8 cellular contexts compared by ENCODE assay signal in the genomic region with DNA sequence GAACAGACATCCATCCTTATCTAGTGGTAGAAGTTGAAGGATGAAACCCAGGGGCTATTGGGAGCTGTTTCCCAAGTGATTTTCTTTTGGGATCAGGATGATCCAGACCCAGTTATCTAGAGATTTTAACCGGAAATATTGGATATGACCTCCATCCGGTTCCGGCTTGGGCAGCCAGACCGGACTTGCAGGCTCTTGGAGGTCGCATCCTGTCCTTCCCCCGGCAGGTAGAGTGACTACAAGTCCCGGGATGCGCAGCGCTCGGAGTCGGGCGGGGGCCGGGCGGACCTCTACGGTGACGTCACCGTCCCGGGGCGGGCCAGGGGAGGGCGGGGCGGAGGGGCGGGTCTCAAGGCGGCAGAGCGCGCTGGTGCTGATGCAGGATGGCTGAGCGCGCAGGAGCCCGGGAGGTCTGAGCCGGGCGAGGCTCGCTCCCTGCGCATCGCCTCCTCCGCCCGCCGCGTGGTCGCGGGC. TPM values are rescaled to one million over a fixed set of nuclear protein-coding genes. Genes with fewer than 3 reads are reported as not detected.
A peak's percentile ranks its signal among the peaks of the same experiment; 100 is the strongest.
DNase-seq lines count a peak whose midpoint lies in the region; ATAC-seq and TF ChIP-seq lines count a peak whose summit lies in the region.

Gene KIF5C (plus strand): TSS at position 360 of the 474 bp plus-strand sequence. CDS start 391 bp downstream, outside the sequence.

- POLR2A ChIA-PET in WTC11 (lab: Charles Lee): interaction anchor here (1.0 kb wide), 1 partner anchor 61 kb away, joined by 4 read pairs; no protein-coding TSS in a partner anchor

- in situ Hi-C loops in mammary epithelial cell (cut with MboI; ENCODE audit: low sequenced_read_pairs in 2 of 2): no loop called here

- WGBS in mammary epithelial cell (ENCODE audit: low coverage, missing lambda C conversion rate): 0% methylated on average over 5 of the region's 39 CpGs

- CTCF ChIA-PET in WTC11 (lab: Charles Lee): no interaction called here
- CTCF ChIA-PET in mammary epithelial cell (lab: Charles Lee; ENCODE audit: low non-redundant PET): no interaction called here

- peak within 1 kb of the TSS; percentile 54 for H3K4me2 ChIP-seq in mammary epithelial cell (ENCODE audit: insufficient read depth, low read depth, low read length)

- H3K27me3 ChIP-seq in mammary epithelial cell (ENCODE audit: insufficient read depth, low read length): peaks cover 24% of the 10 kb centered on the region

- peak; percentile 81 to 87 for DNase-seq in NCI-H1930 (lab: John Stamatoyannopoulos, UW)
- peak; percentile 95 for DNase-seq in WTC11 (ENCODE audit: low spot score)
- peak; percentile 74 for DNase-seq in mammary epithelial cell
- DNase-seq in iPS-NIHi7 (ENCODE audit: extremely low spot score): peak; percentile 98
- DNase-seq in stimulated activated CD4-positive, alpha-beta T cell treated with anti-CD3 and anti-CD28 coated beads, Interleukin-12 subunit alpha, Interleukin-12 subunit beta, amount 100 ng/mL, for 24 hours (ENCODE audit: low read depth in 2 of 2): peak; percentile 80 to 86
- no peak for DNase-seq in Kasumi-1 (lab: John Stamatoyannopoulos, UW)

- H3K4me1 ChIP-seq in mammary epithelial cell (ENCODE audit: insufficient read depth, low read length): no peaks in the 10 kb centered on the region

- H3K4me3 ChIP-seq in mammary epithelial cell (replicated peaks in 1 of 3; ENCODE audit: insufficient read depth in 1 of 3, low read depth in 2 of 3, low read length in 3 of 3): peak within 1 kb of the TSS in 2 of 3 experiments; percentile 7 to 21

- peaks cover 14% of the 10 kb centered on the region for H3K9me3 Mint-ChIP-seq in WTC11

- H3K4me3 Mint-ChIP-seq in WTC11: peak within 1 kb of the TSS; percentile 92

- dilution Hi-C loops in mammary epithelial cell (cut with HindIII; ENCODE audit: low sequenced_read_pairs): no loop called here

- H3K27ac Mint-ChIP-seq in WTC11: no peak within 1 kb of the TSS

- no TSS peak for BruUV-seq in mammary epithelial cell (replicated peaks; lab: Mats Ljungman, UMichigan)

- no peaks in the 10 kb centered on the region for H4K20me1 ChIP-seq in mammary epithelial cell (ENCODE audit: insufficient read depth, low read length)

- peak within 1 kb of the TSS; percentile 68 for H2AFZ ChIP-seq in mammary epithelial cell (ENCODE audit: low read depth, low read length)

- H3K79me2 ChIP-seq in mammary epithelial cell (ENCODE audit: insufficient read depth, low read length): no peaks in the 10 kb centered on the region

- no peaks in the 10 kb centered on the region for H3K36me3 ChIP-seq in mammary epithelial cell (ENCODE audit: insufficient read depth, low read length)

- no peaks in the 10 kb centered on the region for H3K9me3 ChIP-seq in mammary epithelial cell (replicated peaks; ENCODE audit: insufficient read depth, low read length)

- no peak within 1 kb of the TSS for H3K27ac ChIP-seq in mammary epithelial cell (ENCODE audit: insufficient read depth, low read depth, low read length)

- H3K27me3 Mint-ChIP-seq in WTC11 (ENCODE audit: low read depth): peaks cover 31% of the 10 kb centered on the region

- peak; percentile 75 for ATAC-seq in GM18499 (IDR thresholded peaks at IDR 0.05; ENCODE audit: insufficient read depth, unreplicated experiment)
- ATAC-seq in HG02884 (IDR thresholded peaks at IDR 0.05; ENCODE audit: unreplicated experiment): peak; percentile 89
- ATAC-seq in WTC11: peak; percentile 84

- intact Hi-C loops in mammary epithelial cell (cut with micrococcal nuclease): loop anchor here (5.0 kb wide), 1 partner anchor 228 kb away; no protein-coding TSS in a partner anchor

- peaks cover 6% of the 10 kb centered on the region for H3K36me3 Mint-ChIP-seq in WTC11

- no peak within 1 kb of the TSS for H3K9ac ChIP-seq in mammary epithelial cell (ENCODE audit: insufficient read depth, low read length)

- H3K4me1 Mint-ChIP-seq in WTC11: peaks cover 16% of the 10 kb centered on the region

- no peak for TF ChIP-seq CTCF in WTC11 (IDR thresholded peaks at IDR 0.05)
- TF ChIP-seq CTCF in mammary epithelial cell (conservative IDR thresholded peaks at IDR 0.05 in 1 of 2, IDR thresholded peaks at IDR 0.05 in 1 of 2; ENCODE audit: extremely low read depth in 1 of 2, insufficient read depth in 1 of 2, low read depth in 1 of 2, low read length in 2 of 2): no peak

TF ChIP-seq in WTC11, 78 proteins besides CTCF, POLR2A, EP300 and RAD21:
- TF ChIP-seq ZSCAN18 (CRISPR knock-in tag; IDR thresholded peaks at IDR 0.05): 0 out of 2 replicates have a peak, but pooled peaks have one; percentile 42
- 0 out of 2 replicates have a peak, but pooled peaks have one; percentile 34 for TF ChIP-seq ZBTB21 (CRISPR knock-in tag; IDR thresholded peaks at IDR 0.05; ENCODE audit: borderline replicate concordance)
- 0 out of 2 replicates have a peak, but pooled peaks have one; percentile 56 for TF ChIP-seq SP1 (CRISPR knock-in tag; conservative IDR thresholded peaks at IDR 0.05)
- no peak for TF ChIP-seq NFE2L1 (CRISPR knock-in tag; IDR thresholded peaks at IDR 0.05)

RNA-seq across cellular contexts. Expression of gene KIF5C, which starts in this region (rescaled TPM):
- 58.0 to 73.5 TPM (median 60.6 TPM) in 3 replicates for total RNA-seq in WTC11 (2021)
- total RNA-seq in mammary epithelial cell: under 1 TPM in 1 of 2 donors, not detected in 1; under 0.01 TPM
- polyA plus RNA-seq in mammary epithelial cell: 0.06 TPM
- 0.31 TPM for polyA minus RNA-seq in mammary epithelial cell

Comparison
In these comparisons a context has a peak if more than half of its experiments do, and no peak if none do; other contexts are left out.
1. RNA of gene KIF5C (total RNA-seq): 58.0 to 73.5 TPM in WTC11; under 0.01 TPM in mammary epithelial cell; every median in the first group is over 10 times any median in the second.
2. Peak in DNase-seq, H3K4me3 ChIP-seq and H3K4me2 ChIP-seq in mammary epithelial cell; RNA of the gene not detected or under 1 TPM.
3. DNase-seq: peak in NCI-H1930 (2 of 2), WTC11 (single experiment), iPS-NIHi7 (single experiment) and stimulated activated CD4-positive, alpha-beta T cell treated with anti-CD3 and anti-CD28 coated beads, Interleukin-12 subunit alpha, Interleukin-12 subunit beta, amount 100 ng/mL, for 24 hours (2 of 2); none in Kasumi-1 (0 of 2).
4. Peak in every context shown above with its lines, with median percentiles within 50 percentile points of each other: ATAC-seq.